Comparison of ENCODE assay signal across 8 cellular contexts in the genomic region with DNA sequence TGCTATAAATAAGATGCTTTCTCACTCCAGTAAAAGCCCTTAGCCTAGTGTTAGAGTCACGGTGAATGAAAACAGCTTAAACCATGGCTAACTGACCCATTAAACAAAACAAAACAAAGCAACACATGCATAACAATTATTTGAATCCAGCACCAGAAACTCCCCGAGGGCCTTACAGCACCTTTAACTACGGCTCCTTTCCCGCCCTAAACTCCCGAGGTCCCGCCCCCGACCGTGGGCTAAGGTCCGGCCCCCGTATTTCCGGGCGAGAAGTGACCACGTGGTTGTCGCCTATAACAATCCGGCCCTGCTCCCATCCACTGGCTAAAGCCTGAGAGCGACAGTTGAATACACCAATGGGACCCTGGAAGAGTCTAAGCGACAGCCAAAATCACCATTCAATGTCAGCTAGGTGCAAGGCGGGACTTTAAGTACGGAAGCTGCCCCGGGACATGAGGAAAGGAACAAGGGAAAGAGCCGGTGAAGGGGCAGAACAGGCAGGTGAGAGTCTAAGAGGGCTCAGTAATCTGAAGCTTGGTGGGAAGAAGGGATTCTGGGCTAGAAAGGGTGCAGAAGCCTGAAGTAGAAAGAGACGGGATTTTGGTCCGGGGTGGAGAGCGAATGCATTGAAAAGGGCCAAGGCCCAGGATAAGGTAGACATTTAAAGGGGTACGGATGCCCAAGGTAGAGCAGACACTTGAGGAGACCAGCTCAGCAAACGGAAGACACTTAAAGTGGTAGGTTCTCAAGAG. TPM values are rescaled to one million over a fixed set of nuclear protein-coding genes. Genes with fewer than 3 reads are reported as not detected.
DNase-seq lines count a peak whose midpoint lies in the region; ATAC-seq and TF ChIP-seq lines count a peak whose summit lies in the region.

A gene (plus strand): TSS at position 448 of the 752 bp plus-strand sequence. CDS start 351 bp downstream, outside the sequence.

- no peak within 1 kb of the TSS for H2BK12ac ChIP-seq in neuronal stem cell (ENCODE audit: low read length)

- TF ChIP-seq POLR2A in NB4 (IDR thresholded peaks at IDR 0.05; ENCODE audit: extremely low read depth, insufficient read length): peak; percentile 63
- TF ChIP-seq POLR2A in gastroesophageal sphincter (IDR thresholded peaks at IDR 0.05): no peak

- peak within 1 kb of the TSS; percentile 84 for H3K4me2 ChIP-seq in neuronal stem cell (ENCODE audit: insufficient read depth, low read length, poor library complexity, severe bottlenecking)

- H3K4me3 ChIP-seq in NB4 (ENCODE audit: low read depth, low read length) (peak within 1 kb of the TSS; percentile 87), gastroesophageal sphincter (peak within 1 kb of the TSS; percentile 73 to 99), neuronal stem cell (ENCODE audit: low read length in 2 of 2) (peak within 1 kb of the TSS; percentile 73 to 89)

- DNase-seq in GM04504 (ENCODE audit: low read depth) (peak; percentile 100), NB4 (ENCODE audit: low read depth) (peak; percentile 100), SK-N-DZ (ENCODE audit: low spot score) (peak; percentile 100), neuronal stem cell (ENCODE audit: low spot score) (peak; percentile 99)
- DNase-seq in activated naive CD4-positive, alpha-beta T cell treated with Interleukin-2 at 50 U/mL for 16 hours: peak; percentile 97

- H3K9me3 ChIP-seq in gastroesophageal sphincter (no peaks in the 10 kb centered on the region), neuronal stem cell (replicated peaks in 1 of 2; ENCODE audit: control insufficient read depth in 2 of 2, insufficient read depth in 1 of 2, low read depth in 1 of 2, low read length in 2 of 2) (no peaks in the 10 kb centered on the region)

- peak within 1 kb of the TSS; percentile 26 for H3K4ac ChIP-seq in neuronal stem cell (ENCODE audit: low read length)

- peaks cover 9% of the 10 kb centered on the region for H3K79me1 ChIP-seq in neuronal stem cell (ENCODE audit: low read depth, low read length)

- H2AFZ ChIP-seq in neuronal stem cell (ENCODE audit: low read length): peak within 1 kb of the TSS; percentile 77

- H2BK15ac ChIP-seq in neuronal stem cell (ENCODE audit: low read length): no peak within 1 kb of the TSS

- H3K27ac ChIP-seq in gastroesophageal sphincter (peak within 1 kb of the TSS; percentile 79 to 82 (median 80)), neuronal stem cell (replicated peaks; ENCODE audit: low read length) (peak within 1 kb of the TSS; percentile 70)

- no peak within 1 kb of the TSS for H3K14ac ChIP-seq in neuronal stem cell (ENCODE audit: low read length)

- peak within 1 kb of the TSS; percentile 11 for H3K23ac ChIP-seq in neuronal stem cell (ENCODE audit: low read depth, low read length, poor library complexity)

- peak within 1 kb of the TSS; percentile 82 for H3K9ac ChIP-seq in neuronal stem cell (ENCODE audit: low read depth, low read length, poor library complexity)

- H2AK5ac ChIP-seq in neuronal stem cell (ENCODE audit: low read depth, low read length): peak within 1 kb of the TSS; percentile 59

- H3K36me3 ChIP-seq in gastroesophageal sphincter (peaks cover 0 to 35% of the 10 kb centered on the region in 2 donors), neuronal stem cell (replicated peaks in 1 of 2; ENCODE audit: control insufficient read depth in 2 of 2, insufficient read depth in 2 of 2, low read length in 2 of 2) (peaks cover 19 to 59% of the 10 kb centered on the region in 2 donors)

- H3K18ac ChIP-seq in neuronal stem cell (ENCODE audit: low read length): peak within 1 kb of the TSS; percentile 57

- H2BK5ac ChIP-seq in neuronal stem cell (ENCODE audit: low read length): no peak within 1 kb of the TSS

- ATAC-seq in HG02571 (IDR thresholded peaks at IDR 0.05; ENCODE audit: unreplicated experiment) (peak; percentile 97), gastroesophageal sphincter (peak; percentile 100)

- TF ChIP-seq CTCF in NB4 (IDR thresholded peaks at IDR 0.05; ENCODE audit: low read depth, low read length): no peak
- TF ChIP-seq CTCF in gastroesophageal sphincter (IDR thresholded peaks at IDR 0.05): no peak
- TF ChIP-seq CTCF in subcutaneous adipose tissue (IDR thresholded peaks at IDR 0.05; ENCODE audit: low read depth): no peak

- no peak for TF ChIP-seq EP300 in gastroesophageal sphincter (IDR thresholded peaks at IDR 0.05)

- no peaks in the 10 kb centered on the region for H3K27me3 ChIP-seq in gastroesophageal sphincter
- H3K27me3 ChIP-seq in neuronal stem cell (ENCODE audit: control insufficient read depth in 3 of 3, insufficient read depth in 3 of 3, low read depth in 1 of 3, low read length in 3 of 3): no peaks in the 10 kb centered on the region

- H4K8ac ChIP-seq in neuronal stem cell (ENCODE audit: low read depth, low read length): no peak within 1 kb of the TSS

- peaks cover 0 to 34% (median 11%) of the 10 kb centered on the region in 3 donors for H3K4me1 ChIP-seq in gastroesophageal sphincter
- H3K4me1 ChIP-seq in neuronal stem cell (ENCODE audit: control insufficient read depth in 2 of 2, insufficient read depth in 1 of 2, low read depth in 1 of 2, low read length in 2 of 2): peaks cover 1 to 5% of the 10 kb centered on the region in 2 donors

- H4K91ac ChIP-seq in neuronal stem cell (ENCODE audit: low read depth, low read length, poor library complexity): no peak within 1 kb of the TSS

- no peak within 1 kb of the TSS for H2BK120ac ChIP-seq in neuronal stem cell (ENCODE audit: low read depth, low read length)

- 0% methylated on average over 12 to 24 of the region's 26 CpGs for WGBS in gastroesophageal sphincter (ENCODE audit: low coverage in 1 of 2), 2 donors
- no CpG with 5 or more reads among the region's 26 CpGs for WGBS in neuronal stem cell (ENCODE audit: extremely low coverage in 2 of 2, insufficient read length in 2 of 2, insufficient replicate concordance in 1 of 2), 2 donors

RNA-seq across cellular contexts. Expression of the gene that starts here (rescaled TPM):
- 133 and 172 TPM in 2 replicates for polyA plus RNA-seq in SK-N-DZ (2014; cell fraction: cytosol; rRNA removed)
- 243 and 343 TPM in 2 replicates for polyA plus RNA-seq in SK-N-DZ (2014; cell fraction: nucleus; rRNA removed)
- total RNA-seq in gastroesophageal sphincter (10 to 100 TPM; 12.8 to 23.5 (median 20.7) TPM), subcutaneous adipose tissue (10 to 100 TPM; 23.5 to 25.9 (median 24.7) TPM)
- 42.3 TPM for polyA plus RNA-seq in neuronal stem cell (2013, experiment 1 of 2)
- 41.1 TPM for polyA plus RNA-seq in neuronal stem cell (2013, experiment 2 of 2)

Comparison
In these comparisons a context has a peak if more than half of its experiments do, and no peak if none do; other contexts are left out.
1. Peak in every context shown above with its lines: DNase-seq, ATAC-seq, H3K4me3 ChIP-seq and H3K27ac ChIP-seq.